Comparison of ENCODE assay signal across 3 cellular contexts in the genomic region with DNA sequence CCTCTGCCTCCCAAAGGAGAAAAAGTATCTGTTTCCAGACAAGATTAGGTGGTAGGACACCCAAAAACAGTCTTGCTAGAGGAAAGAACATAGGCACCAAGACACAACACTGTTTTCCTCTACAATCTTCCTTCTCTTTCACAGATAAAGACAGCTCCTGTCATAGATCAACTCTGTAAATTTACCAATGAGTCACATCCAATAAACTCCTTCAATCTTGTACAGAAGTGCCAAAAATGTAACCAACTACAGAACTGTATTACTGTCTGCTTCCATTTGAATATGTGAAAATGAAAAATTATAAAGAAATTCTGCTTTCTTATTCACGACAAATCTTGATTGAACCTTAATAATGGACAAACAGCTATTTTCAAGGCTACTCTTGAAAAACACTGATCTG.
"Had no signal": no experiment of that assay in that cellular context is flagged by ENCODE, and none has a peak within 500 bp of the region (broad histone marks: within the 10 kb centered on the region; RNA-seq: fewer than 3 reads in every experiment).

No MANE protein-coding gene starts in this region.

- DNase-seq: GDM1, GF-D8 had no signal

- H3K4me3 ChIP-seq: GM12878 had no signal

- ATAC-seq: GM12878 had no signal
